Comparison of ENCODE assay signal across 18 cellular contexts in genomic region chr1:45674478-45674877, GRCh38.
"Had no signal": no experiment of that assay in that cellular context is flagged by ENCODE, and none has a peak within 500 bp of the region (broad histone marks: within the 10 kb centered on the region; RNA-seq: fewer than 3 reads in every experiment).

No MANE protein-coding gene starts in this region.

- H3K27ac ChIP-seq: foreskin keratinocyte, neutrophil, spleen had no signal

- ATAC-seq: activated T-cell treated with anti-CD3 and anti-CD28 coated beads, Interleukin-2, amount 50 U/mL, for 72 hours; foreskin keratinocyte; natural killer cell; stimulated activated naive CD8-positive, alpha-beta T cell treated with anti-CD3 and anti-CD28 coated beads, Interleukin-15, amount 100 ng/mL, for 72 hours had no signal

- H3K9me3 ChIP-seq: neutrophil, spleen had no signal

- DNase-seq: activated CD4-positive, alpha-beta T cell treated with anti-CD3 and anti-CD28 coated beads, Interleukin-2, amount 10 ng/mL, durations not matched to agents 7 days and 5 days; activated CD4-positive, CD25-positive, alpha-beta regulatory T cell; activated CD8-positive, alpha-beta memory T cell treated with anti-CD3 and anti-CD28 coated beads, Interleukin-2, amount 50 U/mL, for 48 hours; activated gamma-delta T cell treated with Interleukin-2 at 50 U/mL for 16 hours; activated naive CD8-positive, alpha-beta T cell treated with anti-CD3 and anti-CD28 coated beads for 36 hours; activated T-cell treated with anti-CD3 and anti-CD28 coated beads, Interleukin-2, amount 50 U/mL, for 72 hours; amygdala; effector CD8-positive, alpha-beta T cell; foreskin keratinocyte; head of caudate nucleus; left cardiac atrium; natural killer cell; posterior cingulate gyrus; spleen; stimulated activated naive CD8-positive, alpha-beta T cell treated with anti-CD3 and anti-CD28 coated beads, Interleukin-15, amount 100 ng/mL, for 72 hours; SW 1271 had no signal

- FAIRE-seq: endothelial cell of umbilical vein had no signal

- H3K4me3 ChIP-seq: spleen had no signal

- H3K27me3 ChIP-seq: foreskin keratinocyte, neutrophil, spleen had no signal
